Comparison of ENCODE assay signal across 17 cellular contexts in genomic region chr4:106312377-106312776, GRCh38. TPM values are rescaled to one million over a fixed set of nuclear protein-coding genes. Genes with fewer than 3 reads are reported as not detected.
DNase-seq lines count a peak whose midpoint lies in the region; ATAC-seq and TF ChIP-seq lines count a peak whose summit lies in the region.
"Had no signal": no experiment of that assay in that cellular context is flagged by ENCODE, and none has a peak within 500 bp of the region (broad histone marks: within the 10 kb centered on the region; RNA-seq: fewer than 3 reads in every experiment).

No MANE protein-coding gene starts in this region.

- TF ChIP-seq POLR2A in erythroblast (IDR thresholded peaks at IDR 0.05; ENCODE audit: low read length) = no peak

- peaks cover 31% of the 10 kb centered on the region for H3K36me3 Mint-ChIP-seq in activated T-cell treated with anti-CD3 and anti-CD28 coated beads, Interleukin-2, amount 50 U/mL, for 24 hours (ENCODE audit: low read depth)

- peak in 1 of 2 experiments; percentile 33; a peak in 1 of 4 replicates for TF ChIP-seq EP300 in SK-N-SH (IDR thresholded peaks at IDR 0.05; ENCODE audit: borderline replicate concordance in 1 of 2, low read depth in 1 of 2, low read length in 1 of 2)

- H3K27ac Mint-ChIP-seq in activated T-cell treated with anti-CD3 and anti-CD28 coated beads, Interleukin-2, amount 50 U/mL, for 24 hours = peak overlapping the region; percentile 68

- H3K9me2 ChIP-seq in SK-N-SH = no peaks in the 10 kb centered on the region

- H3K4me1 ChIP-seq in SK-N-SH (ENCODE audit: control insufficient read depth in 1 of 2, insufficient read depth in 2 of 2, low read depth in 1 of 2, low read length in 1 of 2) = peaks cover 6 to 11% of the 10 kb centered on the region in 2 experiments; a peak in 3 of 4 replicates

- H3K4me1 Mint-ChIP-seq in activated T-cell treated with anti-CD3 and anti-CD28 coated beads, Interleukin-2, amount 50 U/mL, for 24 hours (ENCODE audit: low read depth) = peaks cover 40% of the 10 kb centered on the region

- H3K9me3 Mint-ChIP-seq in activated T-cell treated with anti-CD3 and anti-CD28 coated beads, Interleukin-2, amount 50 U/mL, for 24 hours = no peaks in the 10 kb centered on the region

- POLR2A ChIA-PET in SK-N-SH (lab: Yijun Ruan, JAX) = no interaction called here

- no peaks in the 10 kb centered on the region for H4K20me1 ChIP-seq in SK-N-SH (ENCODE audit: insufficient read depth)

- TF ChIP-seq CTCF in SK-N-SH (IDR thresholded peaks at IDR 0.05) = no peak

- no peaks in the 10 kb centered on the region for H3K9me3 ChIP-seq in SK-N-SH
- H3K9me3 ChIP-seq: pancreas, upper lobe of right lung had no signal

- no peak for TF ChIP-seq RAD21 in SK-N-SH (IDR thresholded peaks at IDR 0.05; ENCODE audit: low read length)

- H3K27ac ChIP-seq in SK-N-SH (ENCODE audit: low read depth in 2 of 2, low read length in 1 of 2) = peak overlapping the region; percentile 69 to 74
- H3K27ac ChIP-seq: pancreas, upper lobe of right lung had no signal

- peaks cover 11 to 14% of the 10 kb centered on the region in 2 experiments for H3K36me3 ChIP-seq in SK-N-SH (replicated peaks in 1 of 2; ENCODE audit: control insufficient read depth in 1 of 2, insufficient read depth in 2 of 2, low read length in 1 of 2)
- H3K36me3 ChIP-seq: pancreas had no signal

- peaks cover 72% of the 10 kb centered on the region for H3K79me2 ChIP-seq in SK-N-SH (ENCODE audit: insufficient read depth)

- H3K4me3 Mint-ChIP-seq in activated T-cell treated with anti-CD3 and anti-CD28 coated beads, Interleukin-2, amount 50 U/mL, for 24 hours = no peak overlapping the region
- H3K4me3 Mint-ChIP-seq: activated CD4-positive, alpha-beta T cell treated with anti-CD3 and anti-CD28 coated beads for 36 hours had no signal

- WGBS in SK-N-SH (ENCODE audit: low lambda C conversion rate) = 35% methylated on average over 1 of the region's 1 CpG

- H3K9ac ChIP-seq in SK-N-SH = peak overlapping the region; percentile 31; the same call in 1 of the 2 replicates

- H2AFZ ChIP-seq in SK-N-SH (ENCODE audit: low read depth) = no peak overlapping the region

- DNase-seq in activated T-cell treated with anti-CD3 and anti-CD28 coated beads, Interleukin-2, amount 50 U/mL, for 24 hours = no peak
- no peak for DNase-seq in activated T-cell treated with anti-CD3 and anti-CD28 coated beads for 4 hours
- DNase-seq in SK-N-SH = no peak
- DNase-seq in fibroblast of gingiva (ENCODE audit: low read depth) = peak; percentile 64
- peak; percentile 47 for DNase-seq in stromal cell of bone marrow (ENCODE audit: low read depth)
- no peak for DNase-seq in DMS114 treated with DMSO at 0.1 percent for 48 hours (lab: John Stamatoyannopoulos, UW; ENCODE audit: unreplicated experiment)
- no peak for DNase-seq in erythroblast (lab: John Stamatoyannopoulos, UW)
- DNase-seq: left cardiac atrium; NCI-H146; NCI-H226; pancreas; Right ventricle myocardium superior; stimulated activated CD4-positive, alpha-beta T cell treated with anti-CD3 and anti-CD28 coated beads, Interleukin-4, amount 100 ng/mL, for 4 hours; upper lobe of right lung had no signal

- peak overlapping the region; percentile 33 for H3K4me2 ChIP-seq in SK-N-SH

- peaks cover 29% of the 10 kb centered on the region for H3F3A ChIP-seq in SK-N-SH (replicated peaks; ENCODE audit: insufficient read depth)

- H3K27me3 ChIP-seq in SK-N-SH (ENCODE audit: insufficient read depth) = no peaks in the 10 kb centered on the region
- H3K27me3 ChIP-seq: pancreas, upper lobe of right lung had no signal

- CTCF ChIA-PET in SK-N-SH (lab: Yijun Ruan, JAX) = no interaction called here

- H3K27me3 Mint-ChIP-seq in activated T-cell treated with anti-CD3 and anti-CD28 coated beads, Interleukin-2, amount 50 U/mL, for 24 hours = no peaks in the 10 kb centered on the region
- H3K27me3 Mint-ChIP-seq: activated CD4-positive, alpha-beta T cell treated with anti-CD3 and anti-CD28 coated beads for 36 hours had no signal

- no peak for ATAC-seq in HG02678 (IDR thresholded peaks at IDR 0.05; ENCODE audit: unreplicated experiment)
- ATAC-seq: activated CD4-positive, alpha-beta T cell treated with anti-CD3 and anti-CD28 coated beads for 36 hours; esophagus mucosa; left cardiac atrium; pancreas; upper lobe of right lung had no signal

- H3K4me3 ChIP-seq in SK-N-SH (ENCODE audit: low read depth in 2 of 2, low read length in 1 of 2) = peak overlapping the region in 1 of 2 experiments; percentile 0; a peak in 1 of 4 replicates
- H3K4me3 ChIP-seq: pancreas, upper lobe of right lung had no signal

TF ChIP-seq in SK-N-SH, 30 proteins besides CTCF, POLR2A, EP300 and RAD21 (continues in another document):
- TF ChIP-seq YY1 (IDR thresholded peaks at IDR 0.05; ENCODE audit: low read depth) (no peak), ELF1 (IDR thresholded peaks at IDR 0.05) (no peak), MEF2A (IDR thresholded peaks at IDR 0.05; ENCODE audit: borderline replicate concordance, low read depth) (peak; percentile 83; the same call in 1 of the 2 replicates), TEAD4 (IDR thresholded peaks at IDR 0.05; ENCODE audit: borderline replicate concordance, insufficient read depth) (peak; percentile 45; the same call in 1 of the 2 replicates), MXI1 (IDR thresholded peaks at IDR 0.05; ENCODE audit: low read depth, low read length) (no peak), EZH2phosphoT487 (IDR thresholded peaks at IDR 0.05; ENCODE audit: borderline replicate concordance, low read depth) (no peak), NRF1 (IDR thresholded peaks at IDR 0.05; ENCODE audit: low read depth, low read length) (no peak), RXRA (IDR thresholded peaks at IDR 0.05; ENCODE audit: borderline replicate concordance, low read depth) (no peak), JUND (IDR thresholded peaks at IDR 0.05) (peak; percentile 30; the same call in 1 of the 2 replicates), SMC3 (IDR thresholded peaks at IDR 0.05; ENCODE audit: low read depth, low read length) (no peak), POLR2AphosphoS5 (IDR thresholded peaks at IDR 0.05; ENCODE audit: low read depth, low read length) (no peak), USF1 (IDR thresholded peaks at IDR 0.05; ENCODE audit: borderline replicate concordance, low read depth) (no peak), ZBTB33 (IDR thresholded peaks at IDR 0.05; ENCODE audit: borderline replicate concordance, low read depth) (no peak), REST (IDR thresholded peaks at IDR 0.05; ENCODE audit: low read depth, low read length) (no peak), FOSL2 (IDR thresholded peaks at IDR 0.05; ENCODE audit: borderline replicate concordance, low read depth) (peak; percentile 34; the same call in 1 of the 2 replicates)

RNA-seq across cellular contexts. Expression of gene TBCK, which starts 3.6 kb away (rescaled TPM):
- polyA plus RNA-seq in SK-N-SH (2012; rRNA removed) = 14.6 and 18.0 TPM in 2 replicates
- 12.2 and 13.2 TPM in 2 replicates for polyA plus RNA-seq in SK-N-SH (2012; cell fraction: cytosol; rRNA removed)
- 52.9 and 55.8 TPM in 2 replicates for polyA plus RNA-seq in SK-N-SH (2012; cell fraction: nucleus; rRNA removed)

RNA-seq across cellular contexts. Expression of gene AIMP1, which starts 4.0 kb away (rescaled TPM):
- polyA plus RNA-seq in SK-N-SH (2012; rRNA removed) = 14.0 and 20.4 TPM in 2 replicates
- 25.9 and 37.9 TPM in 2 replicates for polyA plus RNA-seq in SK-N-SH (2012; cell fraction: cytosol; rRNA removed)
- 7.4 and 19.6 TPM in 2 replicates for polyA plus RNA-seq in SK-N-SH (2012; cell fraction: nucleus; rRNA removed)

RNA-seq across cellular contexts. Expression of gene GIMD1, which starts 56.2 kb away (rescaled TPM):
- not detected in 2 replicates for polyA plus RNA-seq in SK-N-SH (2012; rRNA removed)
- polyA plus RNA-seq in SK-N-SH (2012; cell fraction: cytosol; rRNA removed) = 0.04 TPM in 2 replicates
- polyA plus RNA-seq in SK-N-SH (2012; cell fraction: nucleus; rRNA removed) = not detected in 2 replicates
- polyA plus RNA-seq: pancreas had no signal

Comparison
In these comparisons a context has a peak if more than half of its experiments do, and no peak if none do; other contexts are left out.
1. DNase-seq: peak in fibroblast of gingiva (single experiment) and stromal cell of bone marrow (single experiment); none in activated T-cell treated with anti-CD3 and anti-CD28 coated beads, Interleukin-2, amount 50 U/mL, for 24 hours (single experiment), activated T-cell treated with anti-CD3 and anti-CD28 coated beads for 4 hours (single experiment), SK-N-SH (single experiment), DMS114 treated with DMSO at 0.1 percent for 48 hours (single experiment) and erythroblast (0 of 2).